In genomic region chrX:151543706-151544105, GRCh38 we compare ENCODE assay signal across 14 cellular contexts.
A peak's percentile ranks its signal among the peaks of the same experiment; 100 is the strongest.
DNase-seq lines count a peak whose midpoint lies in the region; ATAC-seq, FAIRE-seq and TF ChIP-seq lines count a peak whose summit lies in the region.
"Had no signal": no experiment of that assay in that cellular context is flagged by ENCODE, and none has a peak within 500 bp of the region (broad histone marks: within the 10 kb centered on the region; RNA-seq: fewer than 3 reads in every experiment).

No MANE protein-coding gene starts in this region.

- no peak for TF ChIP-seq CTCF in tibial artery (IDR thresholded peaks at IDR 0.05)

- in situ Hi-C loops in ACHN (cut with HindIII; ENCODE audit: low pct_ligation_motif_present, low pct_unique_long_range_greater_than_20kb, low sequenced_read_pairs), result no loop called here

- DNase-seq in ACHN, result peak; percentile 2
- DNase-seq in GM18507 (ENCODE audit: extremely low spot score, insufficient read length, low read depth), result no peak
- peak; percentile 11 for DNase-seq in UCSD-AML1 (lab: John Stamatoyannopoulos, UW; ENCODE audit: unreplicated experiment)
- DNase-seq in tibial artery, result no peak
- no peak for DNase-seq in T-helper 9 cell
- no peak for DNase-seq in inferior parietal cortex (ENCODE audit: extremely low spot score)
- no peak for DNase-seq in D341Med (ENCODE audit: low spot score)
- DNase-seq: activated CD4-positive, CD25-positive, alpha-beta regulatory T cell treated with anti-CD3 and anti-CD28 coated beads, Interleukin-2, amount 50 U/mL, for 72 hours; activated effector memory CD4-positive, alpha-beta T cell treated with Interleukin-2 at 50 U/mL for 16 hours; left cardiac atrium; SHP77 treated with DMSO at 0.1 percent for 48 hours had no signal

- intact Hi-C loops in tibial artery (cut with DNase I; ENCODE audit: low total_unique reads), result no loop called here

- no peaks in the 10 kb centered on the region for H3K36me3 ChIP-seq in tibial artery
- H3K36me3 ChIP-seq: BLaER1 treated with 17β-estradiol and CSF1 and Interleukin-3, amounts not matched to agents 10 nM and 100 nM had no signal

- ATAC-seq in HG02610 (IDR thresholded peaks at IDR 0.05; ENCODE audit: unreplicated experiment), result peak; percentile 82
- ATAC-seq: left cardiac atrium had no signal

- FAIRE-seq in GM18507 (lab: Jason Lieb, UNC), result peak; percentile 5

- no peaks in the 10 kb centered on the region for H3K4me1 ChIP-seq in tibial artery

- H3K4me3 ChIP-seq in tibial artery, result no peak overlapping the region
- H3K4me3 ChIP-seq: BLaER1 treated with 17β-estradiol and CSF1 and Interleukin-3, amounts not matched to agents 10 nM and 100 nM had no signal

- no peaks in the 10 kb centered on the region for H3K27me3 ChIP-seq in tibial artery

- H3K27ac ChIP-seq in tibial artery, result no peak overlapping the region
- H3K27ac ChIP-seq: KMS-11 had no signal

- H3K9me3 ChIP-seq in tibial artery, result no peaks in the 10 kb centered on the region

Comparison
In these comparisons a context has a peak if more than half of its experiments do, and no peak if none do; other contexts are left out.
1. DNase-seq: peak in ACHN (single experiment) and UCSD-AML1 (single experiment); none in GM18507 (single experiment), tibial artery (0 of 2), T-helper 9 cell (single experiment), inferior parietal cortex (single experiment) and D341Med (single experiment).